Comparison of ENCODE assay signal across 12 cellular contexts in the genomic region with DNA sequence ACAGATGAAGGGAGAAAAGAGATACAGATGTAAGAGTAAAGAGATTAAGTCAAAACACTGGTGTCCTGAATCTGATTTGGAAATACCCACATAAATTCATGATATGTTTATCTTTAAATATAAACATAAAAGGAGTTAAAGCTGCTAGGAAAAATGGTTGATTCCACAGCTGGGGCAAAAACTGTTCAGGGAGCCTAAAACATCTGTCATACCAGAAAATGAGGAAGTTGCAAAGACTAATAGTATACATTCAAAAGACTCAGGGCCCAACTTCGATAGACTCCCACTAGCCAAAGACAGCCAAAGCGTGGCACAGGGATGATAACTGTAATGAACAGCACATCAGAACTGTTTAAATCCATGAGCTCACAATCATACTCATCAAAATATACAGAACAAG.
DNase-seq lines count a peak whose midpoint lies in the region; ATAC-seq and TF ChIP-seq lines count a peak whose summit lies in the region.
"Had no signal": no experiment of that assay in that cellular context is flagged by ENCODE, and none has a peak within 500 bp of the region (broad histone marks: within the 10 kb centered on the region; RNA-seq: fewer than 3 reads in every experiment).

No MANE protein-coding gene starts in this region.

- ATAC-seq in GM19463 (IDR thresholded peaks at IDR 0.05; ENCODE audit: unreplicated experiment) (peak; percentile 56), HG03064 (IDR thresholded peaks at IDR 0.05; ENCODE audit: low read depth, unreplicated experiment) (peak; percentile 56), upper lobe of right lung (no peak)

- peaks cover 71% of the 10 kb centered on the region for H3K36me3 Mint-ChIP-seq in endodermal cell (ENCODE audit: low read depth)
- H3K36me3 Mint-ChIP-seq: brain had no signal

- no peaks in the 10 kb centered on the region for H3K27me3 Mint-ChIP-seq in endodermal cell (ENCODE audit: insufficient read depth)

- H3K9me2 ChIP-seq in OCI-LY7 (ENCODE audit: insufficient read depth, low read length): no peaks in the 10 kb centered on the region

- peak overlapping the region; percentile 63 for H3K27ac ChIP-seq in OCI-LY7 (ENCODE audit: low read depth, low read length, poor library complexity, severe bottlenecking)
- no peak overlapping the region for H3K27ac ChIP-seq in upper lobe of right lung
- no peak overlapping the region for H3K27ac ChIP-seq in endodermal cell (ENCODE audit: low read depth, low read length)
- H3K27ac ChIP-seq: ovary, SK-N-MC had no signal

- no peak overlapping the region for H3K27ac Mint-ChIP-seq in endodermal cell
- H3K27ac Mint-ChIP-seq: brain had no signal

- 97% methylated on average over 2 of the region's 2 CpGs; no CpG with 5 or more reads in 1 of the 2 experiments for WGBS in endodermal cell (ENCODE audit: insufficient coverage in 1 of 2, insufficient read length in 1 of 2), 2 experiments

- no peaks in the 10 kb centered on the region; the same call in 1 of the 2 replicates for H3K36me3 ChIP-seq in OCI-LY7 (ENCODE audit: insufficient read depth, low read length)
- H3K36me3 ChIP-seq in upper lobe of right lung: no peaks in the 10 kb centered on the region
- peaks cover 40% of the 10 kb centered on the region for H3K36me3 ChIP-seq in endodermal cell (ENCODE audit: control insufficient read depth, insufficient read depth, low read length)
- H3K36me3 ChIP-seq: ovary had no signal

- BruUV-seq in OCI-LY7 (replicated peaks; lab: Mats Ljungman, UMichigan): no TSS peak

- DNase-seq in DMS 273 (lab: John Stamatoyannopoulos, UW; ENCODE audit: unreplicated experiment): peak; percentile 49
- DNase-seq in OCI-LY7 (ENCODE audit: low spot score): peak; percentile 68
- DNase-seq in activated gamma-delta T cell treated with Interleukin-2 at 50 U/mL for 16 hours: no peak
- DNase-seq in upper lobe of right lung: no peak
- DNase-seq in endodermal cell: no peak
- DNase-seq in retina: no peak
- DNase-seq: kidney, ovary had no signal

- H2AFZ ChIP-seq in OCI-LY7 (ENCODE audit: low read length): no peak overlapping the region

- H3K27me3 ChIP-seq in upper lobe of right lung (no peaks in the 10 kb centered on the region), endodermal cell (ENCODE audit: control insufficient read depth, insufficient read depth, low read length, poor library complexity, severe bottlenecking) (no peaks in the 10 kb centered on the region)
- H3K27me3 ChIP-seq: ovary had no signal

- H3K9me3 ChIP-seq in OCI-LY7 (ENCODE audit: low read length) (no peaks in the 10 kb centered on the region), upper lobe of right lung (no peaks in the 10 kb centered on the region), endodermal cell (ENCODE audit: control insufficient read depth, low read length) (no peaks in the 10 kb centered on the region)
- H3K9me3 ChIP-seq: ovary had no signal

- no peak overlapping the region for H3K4me3 Mint-ChIP-seq in endodermal cell
- H3K4me3 Mint-ChIP-seq: brain had no signal

- no peaks in the 10 kb centered on the region for H3K9me3 Mint-ChIP-seq in endodermal cell
- H3K9me3 Mint-ChIP-seq: brain had no signal

- intact Hi-C loops in OCI-LY7 (cut with micrococcal nuclease; ENCODE audit: unreplicated experiment) (loop anchor here (5.0 kb wide), 1 partner anchor 43 kb away; no protein-coding TSS in a partner anchor), upper lobe of right lung (cut with DNase I) (no loop called here)

- CTCF ChIA-PET in OCI-LY7 (lab: Charles Lee; ENCODE audit: unreplicated experiment): no interaction called here

- peaks cover 18% of the 10 kb centered on the region for H3K4me1 Mint-ChIP-seq in endodermal cell
- H3K4me1 Mint-ChIP-seq: brain had no signal

- no peak overlapping the region for H3K4me3 ChIP-seq in OCI-LY7 (ENCODE audit: low read depth, low read length, poor library complexity, severe bottlenecking)
- no peak overlapping the region for H3K4me3 ChIP-seq in upper lobe of right lung
- no peak overlapping the region for H3K4me3 ChIP-seq in endodermal cell (ENCODE audit: low read length)
- H3K4me3 ChIP-seq: ovary, SK-N-MC had no signal

- H3K9ac ChIP-seq in endodermal cell (ENCODE audit: extremely low read depth, low read length, poor library complexity, severe bottlenecking): no peak overlapping the region

- TF ChIP-seq CTCF in OCI-LY7 (conservative IDR thresholded peaks at IDR 0.05; ENCODE audit: low read length): no peak
- TF ChIP-seq CTCF in upper lobe of right lung (IDR thresholded peaks at IDR 0.05): no peak
- no peak for TF ChIP-seq CTCF in endodermal cell (conservative IDR thresholded peaks at IDR 0.05)

- peak overlapping the region; percentile 57 for H3K4me2 ChIP-seq in OCI-LY7 (ENCODE audit: low read length)

- no peaks in the 10 kb centered on the region for H4K20me1 ChIP-seq in OCI-LY7 (ENCODE audit: insufficient read depth, low read length)

- H3K4me1 ChIP-seq in OCI-LY7 (ENCODE audit: insufficient read depth, low read length, poor library complexity, severe bottlenecking) (peaks cover 45% of the 10 kb centered on the region), upper lobe of right lung (peaks cover 12% of the 10 kb centered on the region), endodermal cell (ENCODE audit: control insufficient read depth, insufficient read depth, low read length) (peaks cover 4% of the 10 kb centered on the region)

- peaks cover 6% of the 10 kb centered on the region; the same call in 1 of the 2 replicates for H3K79me2 ChIP-seq in OCI-LY7 (ENCODE audit: insufficient read depth, low read depth, low read length)

- POLR2A ChIA-PET in OCI-LY7 (lab: Charles Lee): interaction anchor here (1.2 kb wide), 1 partner anchor 31 kb away, joined by 3 read pairs; no protein-coding TSS in a partner anchor

Comparison
In these comparisons a context has a peak if more than half of its experiments do, and no peak if none do; other contexts are left out.
1. DNase-seq: peak in DMS 273 (single experiment) and OCI-LY7 (single experiment); none in activated gamma-delta T cell treated with Interleukin-2 at 50 U/mL for 16 hours (single experiment), upper lobe of right lung (single experiment), endodermal cell (single experiment) and retina (single experiment).